ENCODE assay signal across 12 cellular contexts in genomic region chr14:53458368-53458814, GRCh38.
DNase-seq lines count a peak whose midpoint lies in the region; ATAC-seq, FAIRE-seq and TF ChIP-seq lines count a peak whose summit lies in the region.
"Had no signal": no experiment of that assay in that cellular context is flagged by ENCODE, and none has a peak within 500 bp of the region (broad histone marks: within the 10 kb centered on the region; RNA-seq: fewer than 3 reads in every experiment).

No MANE protein-coding gene starts in this region.

- H3K27ac ChIP-seq in spleen: no peak overlapping the region
- H3K27ac ChIP-seq: C4-2B had no signal

- DNase-seq in AG08395 (ENCODE audit: low spot score) (peak; percentile 72), HTR-8/SVneo (ENCODE audit: insufficient read length, low spot score) (peak; percentile 71), bronchial epithelial cell (ENCODE audit: low read depth) (peak; percentile 73), kidney glomerular epithelial cell (lab: John Stamatoyannopoulos, UW) (peak; percentile 17), spleen (no peak)
- no peak for DNase-seq in stimulated activated naive CD8-positive, alpha-beta T cell treated with anti-CD3 and anti-CD28 coated beads, Interleukin-15, Interleukin-2, amounts not matched to agents 100 U/mL and 50 U/mL, for 24 hours
- DNase-seq: activated B cell treated with CpG ODN at 0.5 μM for 24 hours; effector memory CD4-positive, alpha-beta T cell; left ventricle myocardium superior had no signal

- peaks cover 0 to 4% (median 0%) of the 10 kb centered on the region in 6 donors for H3K4me1 ChIP-seq in spleen

- H3K27me3 ChIP-seq in bronchial epithelial cell (ENCODE audit: control insufficient read depth, insufficient read depth, low read length) (no peaks in the 10 kb centered on the region), spleen (replicated peaks in 1 of 7) (no peaks in the 10 kb centered on the region)

- ATAC-seq in stimulated activated naive CD8-positive, alpha-beta T cell treated with anti-CD3 and anti-CD28 coated beads, Interleukin-15, Interleukin-2, amounts not matched to agents 100 U/mL and 50 U/mL, for 24 hours: no peak
- no peak for ATAC-seq in HG03439 (IDR thresholded peaks at IDR 0.05; ENCODE audit: unreplicated experiment)
- no peak for ATAC-seq in HG03045 (IDR thresholded peaks at IDR 0.05; ENCODE audit: unreplicated experiment)
- ATAC-seq: left ventricle myocardium superior had no signal

- TF ChIP-seq CTCF in bronchial epithelial cell (IDR thresholded peaks at IDR 0.05; ENCODE audit: insufficient read depth, low read length, severe bottlenecking) (no peak), spleen (IDR thresholded peaks at IDR 0.05 in 8 of 11, conservative IDR thresholded peaks at IDR 0.05 in 3 of 11) (no peak)

- no peaks in the 10 kb centered on the region for H3K9me3 ChIP-seq in spleen

- FAIRE-seq in HTR-8/SVneo (lab: Jason Lieb, UNC): peak; percentile 76
- FAIRE-seq in bronchial epithelial cell (lab: Jason Lieb, UNC): no peak

- H3K36me3 ChIP-seq in bronchial epithelial cell (ENCODE audit: control insufficient read depth, insufficient read depth, low read length) (no peaks in the 10 kb centered on the region), spleen (no peaks in the 10 kb centered on the region)

- no peak for TF ChIP-seq POLR2A in spleen (IDR thresholded peaks at IDR 0.05)

- intact Hi-C loops in spleen (cut with DNase I; ENCODE audit: low total_unique reads): no loop called here

- 39 to 71% (median 52%) methylated on average over 2 of the region's 2 CpGs for WGBS in spleen, 5 donors

- H3K4me3 ChIP-seq in bronchial epithelial cell (ENCODE audit: low read depth, low read length) (no peak overlapping the region), spleen (no peak overlapping the region)

Comparison
In these comparisons a context has a peak if more than half of its experiments do, and no peak if none do; other contexts are left out.
1. DNase-seq: peak in AG08395 (single experiment), HTR-8/SVneo (single experiment), bronchial epithelial cell (single experiment) and kidney glomerular epithelial cell (single experiment); none in stimulated activated naive CD8-positive, alpha-beta T cell treated with anti-CD3 and anti-CD28 coated beads, Interleukin-15, Interleukin-2, amounts not matched to agents 100 U/mL and 50 U/mL, for 24 hours (single experiment) and spleen (single experiment).